In genomic region chr2:169095631-169096105, GRCh38 we compare ENCODE assay signal across 1 cellular context.
TF ChIP-seq lines count a peak whose summit lies in the region.

No MANE protein-coding gene starts in this region.

TF ChIP-seq in IMR-90, 13 proteins besides CTCF, POLR2A, EP300 and RAD21 (continued from another document):
- TF ChIP-seq USF2 (IDR thresholded peaks at IDR 0.05; ENCODE audit: low read depth, low read length), result no peak
- TF ChIP-seq NFE2L2 (IDR thresholded peaks at IDR 0.05; ENCODE audit: low read depth, low read length), result no peak
- TF ChIP-seq CEBPB (IDR thresholded peaks at IDR 0.05; ENCODE audit: low read depth, low read length), result no peak
- TF ChIP-seq ELK1 (IDR thresholded peaks at IDR 0.05; ENCODE audit: borderline replicate concordance, low read depth, low read length), result no peak
- no peak for TF ChIP-seq RFX5 (IDR thresholded peaks at IDR 0.05; ENCODE audit: low read depth, low read length)
- TF ChIP-seq BHLHE40 (IDR thresholded peaks at IDR 0.05; ENCODE audit: low read depth, low read length), result no peak
- no peak for TF ChIP-seq FOS (IDR thresholded peaks at IDR 0.05; ENCODE audit: low read depth, low read length)
- TF ChIP-seq MXI1 (IDR thresholded peaks at IDR 0.05; ENCODE audit: borderline replicate concordance, low read depth, low read length), result no peak
- TF ChIP-seq SMC3 (IDR thresholded peaks at IDR 0.05; ENCODE audit: low read depth, low read length), result no peak
